Comparison of ENCODE assay signal across 37 cellular contexts in the genomic region with DNA sequence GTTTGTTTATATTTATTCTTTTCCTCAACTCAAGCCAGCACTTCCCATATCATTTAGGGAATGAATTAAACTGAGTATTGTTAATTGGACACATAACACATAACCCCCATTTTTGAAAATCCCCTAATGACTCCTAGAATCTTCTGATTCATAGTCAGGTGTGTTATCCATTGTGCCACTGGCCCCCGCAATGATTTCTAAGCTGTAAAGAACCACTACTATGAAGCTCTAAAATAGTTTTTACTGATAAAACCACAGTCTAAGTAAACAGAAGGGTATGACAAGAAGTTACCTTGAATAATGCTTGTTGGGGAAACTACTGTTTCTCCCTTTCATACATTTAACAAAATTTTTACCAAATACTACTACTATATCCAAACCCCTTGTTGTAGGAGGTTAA.
"Had no signal": no experiment of that assay in that cellular context is flagged by ENCODE, and none has a peak within 500 bp of the region (broad histone marks: within the 10 kb centered on the region; RNA-seq: fewer than 3 reads in every experiment).

No MANE protein-coding gene starts in this region.

- FAIRE-seq: bronchial epithelial cell, TTC549 had no signal

- H3K4me1 Mint-ChIP-seq: activated B cell treated with CpG ODN at 0.5 μM for 24 hours had no signal

- H3K27ac ChIP-seq: adrenal gland, cardiac muscle cell, VCaP had no signal

- H3K36me3 ChIP-seq: adrenal gland had no signal

- H3K9me3 Mint-ChIP-seq: activated B cell treated with CpG ODN at 0.5 μM for 24 hours; activated CD4-positive, alpha-beta T cell treated with anti-CD3 and anti-CD28 coated beads, Interleukin-2, amount 10 ng/mL, durations not matched to agents 24 days and 14 days; activated T-helper 17 cell treated with anti-CD3 and anti-CD28 coated beads, Interleukin-2, amount 50 U/mL, for 72 hours; brain; central memory CD8-positive, alpha-beta T cell; T-helper 2 cell treated with Interferon-gamma antibody and Interleukin-4, amounts not matched to agents 5 μg/mL and 100 μg/mL, for 36 hours had no signal

- H3K4me1 ChIP-seq: adrenal gland had no signal

- H3K27me3 Mint-ChIP-seq: activated B cell treated with CpG ODN at 0.5 μM for 24 hours; activated CD4-positive, alpha-beta memory T cell treated with anti-CD3 and anti-CD28 coated beads for 36 hours; activated CD4-positive, alpha-beta T cell treated with anti-CD3 and anti-CD28 coated beads, Interleukin-2, amount 10 ng/mL, durations not matched to agents 24 days and 14 days; activated CD8-positive, alpha-beta T cell treated with anti-CD3 and anti-CD28 coated beads for 36 hours; activated naive CD8-positive, alpha-beta T cell treated with anti-CD3 and anti-CD28 coated beads for 36 hours; activated T-helper 17 cell treated with anti-CD3 and anti-CD28 coated beads, Interleukin-2, amount 50 U/mL, for 72 hours; brain; central memory CD8-positive, alpha-beta T cell had no signal

- H3K4me3 Mint-ChIP-seq: activated B cell treated with CpG ODN at 0.5 μM for 24 hours; activated CD4-positive, alpha-beta memory T cell treated with anti-CD3 and anti-CD28 coated beads for 36 hours; activated CD4-positive, alpha-beta T cell treated with anti-CD3 and anti-CD28 coated beads, Interleukin-2, amount 10 ng/mL, durations not matched to agents 24 days and 14 days; activated CD8-positive, alpha-beta T cell treated with anti-CD3 and anti-CD28 coated beads for 36 hours; activated naive CD4-positive, alpha-beta T cell treated with anti-CD3 and anti-CD28 coated beads for 36 hours; activated naive CD8-positive, alpha-beta T cell treated with anti-CD3 and anti-CD28 coated beads for 36 hours; activated T-cell treated with anti-CD3 and anti-CD28 coated beads, Interleukin-2, amount 50 U/mL, for 4 hours; activated T-cell treated with anti-CD3 and anti-CD28 coated beads, Interleukin-2, amount 50 U/mL, for 72 hours; activated T-helper 1 cell treated with anti-CD3 and anti-CD28 coated beads, Interleukin-12 subunit alpha, Interleukin-12 subunit beta, Interleukin-2, Interleukin-4 antibody, amounts not matched to agents 30 ng/mL and 10 ng/mL and 1 ng/mL, durations not matched to agents 14 hours and 24 hours and 36 hours; activated T-helper 17 cell treated with anti-CD3 and anti-CD28 coated beads, Interleukin-2, amount 50 U/mL, for 72 hours; brain; central memory CD8-positive, alpha-beta T cell; T-helper 1 cell treated with Interleukin-12 subunit alpha and Interleukin-12 subunit beta and Interleukin-4 antibody, amounts not matched to agents 30 μg/mL and 1 μg/mL, for 36 hours; T-helper 2 cell treated with Interferon-gamma antibody and Interleukin-4, amounts not matched to agents 5 μg/mL and 100 μg/mL, for 36 hours had no signal

- DNase-seq: activated B cell treated with CpG ODN at 0.5 μM for 24 hours; activated CD4-positive, alpha-beta memory T cell treated with anti-CD3 and anti-CD28 coated beads for 36 hours; activated CD4-positive, alpha-beta T cell treated with anti-CD3 and anti-CD28 coated beads for 4 hours; activated CD4-positive, alpha-beta T cell treated with anti-CD3 and anti-CD28 coated beads, Interleukin-2, amount 10 ng/mL, durations not matched to agents 24 days and 14 days; activated CD4-positive, alpha-beta T cell treated with anti-CD3 and anti-CD28 coated beads, Interleukin-2, amount 50 U/mL, for 1 hour; activated CD4-positive, alpha-beta T cell treated with anti-CD3 and anti-CD28 coated beads, Interleukin-2, amount 50 U/mL, for 4 hours; activated CD4-positive, CD25-positive, alpha-beta regulatory T cell treated with anti-CD3 and anti-CD28 coated beads, Interleukin-2, amount 50 U/mL, for 72 hours; activated CD8-positive, alpha-beta memory T cell treated with anti-CD3 and anti-CD28 coated beads, Interleukin-2, amount 50 U/mL, for 4 hours; activated CD8-positive, alpha-beta T cell treated with anti-CD3 and anti-CD28 coated beads for 36 hours; activated effector memory CD4-positive, alpha-beta T cell treated with anti-CD3 and anti-CD28 coated beads, Interleukin-2, amount 50 U/mL, for 16 hours; activated gamma-delta T cell treated with Interleukin-2 at 50 U/mL for 16 hours; activated naive CD4-positive, alpha-beta T cell; activated naive CD4-positive, alpha-beta T cell treated with anti-CD3 and anti-CD28 coated beads for 36 hours; activated naive CD4-positive, alpha-beta T cell treated with anti-CD3 and anti-CD28 coated beads, Interleukin-2, amount 50 U/mL, for 16 hours; activated naive CD8-positive, alpha-beta T cell treated with anti-CD3 and anti-CD28 coated beads for 36 hours; activated T-cell treated with anti-CD3 and anti-CD28 coated beads for 4 hours; activated T-cell treated with anti-CD3 and anti-CD28 coated beads, Interleukin-2, amount 50 U/mL, for 1 hour; activated T-cell treated with anti-CD3 and anti-CD28 coated beads, Interleukin-2, amount 50 U/mL, for 4 hours; activated T-cell treated with anti-CD3 and anti-CD28 coated beads, Interleukin-2, amount 50 U/mL, for 72 hours; adrenal gland; amniotic stem cell; aorta; caudate nucleus; cerebellar nuclear complex; T-helper 2 cell; T-helper 9 cell had no signal

- ATAC-seq: activated CD8-positive, alpha-beta T cell treated with anti-CD3 and anti-CD28 coated beads for 36 hours; activated naive CD4-positive, alpha-beta T cell treated with anti-CD3 and anti-CD28 coated beads, Interleukin-2, amount 50 U/mL, for 72 hours; activated T-cell treated with anti-CD3 and anti-CD28 coated beads, Interleukin-2, amount 50 U/mL, for 4 hours; activated T-cell treated with anti-CD3 and anti-CD28 coated beads, Interleukin-2, amount 50 U/mL, for 72 hours; activated T-helper 17 cell treated with anti-CD3 and anti-CD28 coated beads, Interleukin-2, amount 50 U/mL, for 72 hours had no signal

- H3K27ac Mint-ChIP-seq: activated B cell treated with CpG ODN at 0.5 μM for 24 hours; activated CD4-positive, alpha-beta memory T cell treated with anti-CD3 and anti-CD28 coated beads for 36 hours; activated CD4-positive, alpha-beta T cell treated with anti-CD3 and anti-CD28 coated beads, Interleukin-2, amount 10 ng/mL, durations not matched to agents 24 days and 14 days; activated CD8-positive, alpha-beta T cell treated with anti-CD3 and anti-CD28 coated beads for 36 hours; activated naive CD4-positive, alpha-beta T cell treated with anti-CD3 and anti-CD28 coated beads for 36 hours; activated naive CD4-positive, alpha-beta T cell treated with anti-CD3 and anti-CD28 coated beads, Interleukin-2, amount 50 U/mL, for 72 hours; activated naive CD8-positive, alpha-beta T cell treated with anti-CD3 and anti-CD28 coated beads for 36 hours; activated T-cell treated with anti-CD3 and anti-CD28 coated beads, Interleukin-2, amount 50 U/mL, for 72 hours; activated T-helper 1 cell treated with anti-CD3 and anti-CD28 coated beads, Interleukin-12 subunit alpha, Interleukin-12 subunit beta, Interleukin-2, Interleukin-4 antibody, amounts not matched to agents 30 ng/mL and 10 ng/mL and 1 ng/mL, durations not matched to agents 14 hours and 24 hours and 36 hours; activated T-helper 17 cell treated with anti-CD3 and anti-CD28 coated beads, Interleukin-2, amount 50 U/mL, for 72 hours; brain; T-helper 1 cell treated with Interleukin-12 subunit alpha and Interleukin-12 subunit beta and Interleukin-4 antibody, amounts not matched to agents 30 μg/mL and 1 μg/mL, for 36 hours; T-helper 2 cell treated with Interferon-gamma antibody and Interleukin-4, amounts not matched to agents 5 μg/mL and 100 μg/mL, for 36 hours had no signal

- H3K4me3 ChIP-seq: adrenal gland, cardiac muscle cell had no signal

- H3K27me3 ChIP-seq: adrenal gland, cardiac muscle cell had no signal

- H3K9me3 ChIP-seq: adrenal gland had no signal
